1 cellular context compared by ENCODE assay signal in genomic region chr1:15603050-15603965, GRCh38.
TF ChIP-seq lines count a peak whose summit lies in the region.

No MANE protein-coding gene starts in this region.

TF ChIP-seq in HepG2, 621 proteins besides CTCF, POLR2A, EP300 and RAD21 (continued from another document and continues in another):
- TF ChIP-seq, protein P1, sequence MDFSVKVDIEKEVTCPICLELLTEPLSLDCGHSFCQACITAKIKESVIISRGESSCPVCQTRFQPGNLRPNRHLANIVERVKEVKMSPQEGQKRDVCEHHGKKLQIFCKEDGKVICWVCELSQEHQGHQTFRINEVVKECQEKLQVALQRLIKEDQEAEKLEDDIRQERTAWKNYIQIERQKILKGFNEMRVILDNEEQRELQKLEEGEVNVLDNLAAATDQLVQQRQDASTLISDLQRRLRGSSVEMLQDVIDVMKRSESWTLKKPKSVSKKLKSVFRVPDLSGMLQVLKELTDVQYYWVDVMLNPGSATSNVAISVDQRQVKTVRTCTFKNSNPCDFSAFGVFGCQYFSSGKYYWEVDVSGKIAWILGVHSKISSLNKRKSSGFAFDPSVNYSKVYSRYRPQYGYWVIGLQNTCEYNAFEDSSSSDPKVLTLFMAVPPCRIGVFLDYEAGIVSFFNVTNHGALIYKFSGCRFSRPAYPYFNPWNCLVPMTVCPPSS (IDR thresholded peaks at IDR 0.05) = no peak
- TF ChIP-seq BCL3 (CRISPR knock-in tag; IDR thresholded peaks at IDR 0.05) = peak; percentile 92; the same call in 1 of the 2 replicates
- TF ChIP-seq TEF (CRISPR knock-in tag; IDR thresholded peaks at IDR 0.05) = no peak
- peak; percentile 96; the same call in 1 of the 2 replicates for TF ChIP-seq ZNF747 (CRISPR knock-in tag; IDR thresholded peaks at IDR 0.05; ENCODE audit: borderline replicate concordance)
- no peak for TF ChIP-seq ATF2 (CRISPR knock-in tag; IDR thresholded peaks at IDR 0.05)
- peak; percentile 95 for TF ChIP-seq ZNF781 (CRISPR knock-in tag; IDR thresholded peaks at IDR 0.05; ENCODE audit: borderline replicate concordance, not compliant biosample characterization)
- TF ChIP-seq ISX (CRISPR knock-in tag; conservative IDR thresholded peaks at IDR 0.05) = no peak
- peak; percentile 81; the same call in 1 of the 2 replicates for TF ChIP-seq MIXL1 (CRISPR knock-in tag; IDR thresholded peaks at IDR 0.05)
- TF ChIP-seq ZNF230 (CRISPR knock-in tag; IDR thresholded peaks at IDR 0.05) = no peak; the same call in 1 of the 2 replicates
- TF ChIP-seq TAF1 (CRISPR knock-in tag; IDR thresholded peaks at IDR 0.05) = peak; percentile 86
- TF ChIP-seq ZNF234 (CRISPR knock-in tag; conservative IDR thresholded peaks at IDR 0.05) = 0 out of 2 replicates have a peak, but pooled peaks have one; percentile 51
- no peak for TF ChIP-seq ZNF343 (CRISPR knock-in tag; IDR thresholded peaks at IDR 0.05)
- TF ChIP-seq AKNA (CRISPR knock-in tag; IDR thresholded peaks at IDR 0.05; ENCODE audit: borderline replicate concordance) = no peak
- TF ChIP-seq SMAD3 (CRISPR knock-in tag; IDR thresholded peaks at IDR 0.05) = peak; percentile 74; the same call in 1 of the 2 replicates
- TF ChIP-seq, protein P2, sequence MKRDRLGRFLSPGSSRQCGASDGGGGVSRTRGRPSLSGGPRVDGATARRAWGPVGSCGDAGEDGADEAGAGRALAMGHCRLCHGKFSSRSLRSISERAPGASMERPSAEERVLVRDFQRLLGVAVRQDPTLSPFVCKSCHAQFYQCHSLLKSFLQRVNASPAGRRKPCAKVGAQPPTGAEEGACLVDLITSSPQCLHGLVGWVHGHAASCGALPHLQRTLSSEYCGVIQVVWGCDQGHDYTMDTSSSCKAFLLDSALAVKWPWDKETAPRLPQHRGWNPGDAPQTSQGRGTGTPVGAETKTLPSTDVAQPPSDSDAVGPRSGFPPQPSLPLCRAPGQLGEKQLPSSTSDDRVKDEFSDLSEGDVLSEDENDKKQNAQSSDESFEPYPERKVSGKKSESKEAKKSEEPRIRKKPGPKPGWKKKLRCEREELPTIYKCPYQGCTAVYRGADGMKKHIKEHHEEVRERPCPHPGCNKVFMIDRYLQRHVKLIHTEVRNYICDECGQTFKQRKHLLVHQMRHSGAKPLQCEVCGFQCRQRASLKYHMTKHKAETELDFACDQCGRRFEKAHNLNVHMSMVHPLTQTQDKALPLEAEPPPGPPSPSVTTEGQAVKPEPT (CRISPR knock-in tag; IDR thresholded peaks at IDR 0.05; ENCODE audit: low read depth) = no peak
- TF ChIP-seq SMARCE1 (IDR thresholded peaks at IDR 0.05; ENCODE audit: borderline replicate concordance) = no peak
- TF ChIP-seq ZNF646 (CRISPR knock-in tag; IDR thresholded peaks at IDR 0.05) = no peak
- TF ChIP-seq EEA1 (CRISPR knock-in tag; IDR thresholded peaks at IDR 0.05; ENCODE audit: borderline replicate concordance) = no peak
- no peak for TF ChIP-seq ZNF17 (CRISPR knock-in tag; IDR thresholded peaks at IDR 0.05)
- peak; percentile 73; the same call in 1 of the 2 replicates for TF ChIP-seq GABPB1 (CRISPR knock-in tag; IDR thresholded peaks at IDR 0.05)
- 0 out of 2 replicates have a peak, but pooled peaks have one; percentile 88 for TF ChIP-seq TIGD3 (CRISPR knock-in tag; IDR thresholded peaks at IDR 0.05; ENCODE audit: borderline replicate concordance)
- TF ChIP-seq, protein P3, sequence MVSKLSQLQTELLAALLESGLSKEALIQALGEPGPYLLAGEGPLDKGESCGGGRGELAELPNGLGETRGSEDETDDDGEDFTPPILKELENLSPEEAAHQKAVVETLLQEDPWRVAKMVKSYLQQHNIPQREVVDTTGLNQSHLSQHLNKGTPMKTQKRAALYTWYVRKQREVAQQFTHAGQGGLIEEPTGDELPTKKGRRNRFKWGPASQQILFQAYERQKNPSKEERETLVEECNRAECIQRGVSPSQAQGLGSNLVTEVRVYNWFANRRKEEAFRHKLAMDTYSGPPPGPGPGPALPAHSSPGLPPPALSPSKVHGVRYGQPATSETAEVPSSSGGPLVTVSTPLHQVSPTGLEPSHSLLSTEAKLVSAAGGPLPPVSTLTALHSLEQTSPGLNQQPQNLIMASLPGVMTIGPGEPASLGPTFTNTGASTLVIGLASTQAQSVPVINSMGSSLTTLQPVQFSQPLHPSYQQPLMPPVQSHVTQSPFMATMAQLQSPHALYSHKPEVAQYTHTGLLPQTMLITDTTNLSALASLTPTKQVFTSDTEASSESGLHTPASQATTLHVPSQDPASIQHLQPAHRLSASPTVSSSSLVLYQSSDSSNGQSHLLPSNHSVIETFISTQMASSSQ (IDR thresholded peaks at IDR 0.05; ENCODE audit: low read depth) = no peak
- TF ChIP-seq, protein P3 (CRISPR knock-in tag; IDR thresholded peaks at IDR 0.05; ENCODE audit: borderline replicate concordance) = no peak
- no peak; the same call in 1 of the 2 replicates for TF ChIP-seq ZBTB38 (CRISPR knock-in tag; IDR thresholded peaks at IDR 0.05)
- TF ChIP-seq ZNF564 (CRISPR knock-in tag; IDR thresholded peaks at IDR 0.05) = peak; percentile 92
- TF ChIP-seq SCMH1 (CRISPR knock-in tag; IDR thresholded peaks at IDR 0.05; ENCODE audit: borderline replicate concordance) = no peak
- TF ChIP-seq JARID2 (CRISPR knock-in tag; IDR thresholded peaks at IDR 0.05; ENCODE audit: insufficient replicate concordance) = no peak
- TF ChIP-seq NFIC (IDR thresholded peaks at IDR 0.05; ENCODE audit: low read length) = no peak
- peak; percentile 91 for TF ChIP-seq IKZF4 (CRISPR knock-in tag; IDR thresholded peaks at IDR 0.05; ENCODE audit: borderline replicate concordance, low read depth, not compliant biosample characterization)
- TF ChIP-seq, protein P4, sequence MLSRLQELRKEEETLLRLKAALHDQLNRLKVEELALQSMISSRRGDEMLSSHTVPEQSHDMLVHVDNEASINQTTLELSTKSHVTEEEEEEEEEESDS (CRISPR knock-in tag; IDR thresholded peaks at IDR 0.05; ENCODE audit: borderline replicate concordance) = no peak
